ENCODE assay signal across 1 cellular context in genomic region chr16:51290410-51290809, GRCh38.
TF ChIP-seq lines count a peak whose summit lies in the region.

No MANE protein-coding gene starts in this region.

TF ChIP-seq in H1, 55 proteins besides CTCF, POLR2A, EP300 and RAD21:
- TF ChIP-seq RBBP5 (IDR thresholded peaks at IDR 0.05; ENCODE audit: borderline replicate concordance, low read depth, low read length) (no peak), TCF12 (IDR thresholded peaks at IDR 0.05; ENCODE audit: low read depth, low read length) (no peak), HDAC6 (IDR thresholded peaks at IDR 0.05; ENCODE audit: low read depth, low read length) (no peak), HDAC2 (IDR thresholded peaks at IDR 0.05; ENCODE audit: borderline replicate concordance in 1 of 2, low read depth in 2 of 2, low read length in 2 of 2) (no peak), JUND (IDR thresholded peaks at IDR 0.05; ENCODE audit: low read length) (no peak), EZH2 (IDR thresholded peaks at IDR 0.05; ENCODE audit: low read depth, low read length, severe bottlenecking) (no peak), TEAD4 (IDR thresholded peaks at IDR 0.05; ENCODE audit: low read depth, low read length) (0 out of 2 replicates have a peak, but pooled peaks have one; percentile 26), SP2 (IDR thresholded peaks at IDR 0.05; ENCODE audit: low read length) (no peak), SP1 (IDR thresholded peaks at IDR 0.05; ENCODE audit: low read depth, low read length) (peak; percentile 38; the same call in 1 of the 2 replicates), TBP (IDR thresholded peaks at IDR 0.05; ENCODE audit: low read depth, low read length) (no peak), BCL11A (IDR thresholded peaks at IDR 0.05; ENCODE audit: low read depth in 2 of 2, low read length in 2 of 2) (no peak), SAP30 (IDR thresholded peaks at IDR 0.05; ENCODE audit: insufficient read depth, insufficient replicate concordance, low read length) (no peak), CHD7 (IDR thresholded peaks at IDR 0.05; ENCODE audit: insufficient replicate concordance, low read length) (no peak), CBX5 (IDR thresholded peaks at IDR 0.05; ENCODE audit: low read depth, low read length) (no peak), SRF (IDR thresholded peaks at IDR 0.05; ENCODE audit: low read depth, low read length) (no peak), CHD1 (IDR thresholded peaks at IDR 0.05; ENCODE audit: low read depth, low read length) (no peak)
- TF ChIP-seq, protein P1, sequence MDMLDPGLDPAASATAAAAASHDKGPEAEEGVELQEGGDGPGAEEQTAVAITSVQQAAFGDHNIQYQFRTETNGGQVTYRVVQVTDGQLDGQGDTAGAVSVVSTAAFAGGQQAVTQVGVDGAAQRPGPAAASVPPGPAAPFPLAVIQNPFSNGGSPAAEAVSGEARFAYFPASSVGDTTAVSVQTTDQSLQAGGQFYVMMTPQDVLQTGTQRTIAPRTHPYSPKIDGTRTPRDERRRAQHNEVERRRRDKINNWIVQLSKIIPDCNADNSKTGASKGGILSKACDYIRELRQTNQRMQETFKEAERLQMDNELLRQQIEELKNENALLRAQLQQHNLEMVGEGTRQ (IDR thresholded peaks at IDR 0.05; ENCODE audit: low read length) = no peak
